ENCODE assay signal across 9 cellular contexts in the genomic region with DNA sequence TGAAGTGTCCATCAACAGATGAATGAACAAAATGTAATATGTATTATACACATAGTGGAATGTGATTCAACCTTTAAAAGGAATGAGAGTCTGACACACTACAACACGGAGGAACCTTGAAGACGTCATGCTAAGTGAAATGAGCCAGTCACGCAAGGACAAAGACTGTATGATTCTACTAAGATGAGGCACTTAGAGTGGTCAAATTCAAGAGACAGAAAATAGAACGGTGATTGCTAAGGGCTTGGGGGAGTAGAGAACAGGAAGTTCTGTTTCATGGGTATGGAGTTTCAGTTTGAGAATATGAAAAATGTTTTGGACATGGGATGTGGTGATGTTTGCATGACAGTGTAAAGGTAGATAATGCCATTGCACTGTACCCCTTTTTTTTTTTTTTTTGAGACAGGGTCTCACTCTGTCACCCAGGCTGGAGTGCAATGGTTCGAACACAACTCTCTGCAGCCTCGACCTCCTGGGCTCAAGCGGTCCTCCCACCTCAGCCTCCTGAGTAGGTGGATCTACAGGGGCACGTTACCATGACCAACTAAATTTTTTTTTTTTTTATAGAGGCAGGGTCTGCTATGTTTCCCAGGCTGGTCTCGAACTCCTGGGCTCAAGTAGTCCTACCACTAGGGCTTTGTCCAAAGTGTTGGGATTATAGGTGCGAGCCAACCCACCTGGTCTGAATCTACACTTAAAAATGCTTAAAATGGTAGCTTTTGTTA. TPM values are rescaled to one million over a fixed set of nuclear protein-coding genes. Genes with fewer than 3 reads are reported as not detected.
DNase-seq lines count a peak whose midpoint lies in the region; ATAC-seq, FAIRE-seq and TF ChIP-seq lines count a peak whose summit lies in the region.
"Had no signal": no experiment of that assay in that cellular context is flagged by ENCODE, and none has a peak within 500 bp of the region (broad histone marks: within the 10 kb centered on the region; RNA-seq: fewer than 3 reads in every experiment).

No MANE protein-coding gene starts in this region.

- no peak for DNase-seq in activated T-helper 1 cell treated with anti-CD3 and anti-CD28 coated beads, Interleukin-12 subunit alpha, Interleukin-12 subunit beta, Interleukin-2, Interleukin-4 antibody, amounts not matched to agents 30 ng/mL and 10 ng/mL and 1 ng/mL, durations not matched to agents 14 hours and 24 hours and 36 hours (ENCODE audit: low spot score)
- DNase-seq in SW480 (ENCODE audit: low spot score) (no peak), HTR-8/SVneo (ENCODE audit: insufficient read length, low spot score) (no peak), mucosa of gallbladder (ENCODE audit: low spot score) (no peak), SIG-M5 treated with dmso at 0.1 percent for 504 hours (lab: John Stamatoyannopoulos, UW; ENCODE audit: unreplicated experiment) (no peak)

- peak overlapping the region; percentile 93 for H3K27ac ChIP-seq in DOHH2 (ENCODE audit: low read depth, low read length)

- H3K36me3 ChIP-seq in DOHH2 (ENCODE audit: control insufficient read depth, low read length), result no peaks in the 10 kb centered on the region

- peak overlapping the region; percentile 77 for H3K4me3 ChIP-seq in DOHH2 (ENCODE audit: low read length)

- H3K4me1 ChIP-seq in DOHH2 (ENCODE audit: control insufficient read depth, low read length), result peaks cover 92% of the 10 kb centered on the region

- peaks cover 33% of the 10 kb centered on the region for H3F3A ChIP-seq in DOHH2 (ENCODE audit: control insufficient read depth, insufficient read depth)

- H3K27me3 ChIP-seq in DOHH2 (ENCODE audit: control insufficient read depth, low read length), result no peaks in the 10 kb centered on the region

- ATAC-seq in GM19438 (IDR thresholded peaks at IDR 0.05; ENCODE audit: low read depth, unreplicated experiment), result peak; percentile 33
- peak; percentile 58 for ATAC-seq in HG03354 (IDR thresholded peaks at IDR 0.05; ENCODE audit: poor library complexity, severe bottlenecking, unreplicated experiment)

- H3K9me3 ChIP-seq in DOHH2 (ENCODE audit: control insufficient read depth, insufficient read depth, low read length), result no peaks in the 10 kb centered on the region

- intact Hi-C loops in activated T-helper 1 cell treated with anti-CD3 and anti-CD28 coated beads, Interleukin-12 subunit alpha, Interleukin-12 subunit beta, Interleukin-2, Interleukin-4 antibody, amounts not matched to agents 30 ng/mL and 10 ng/mL and 1 ng/mL, durations not matched to agents 14 hours and 24 hours and 36 hours (cut with micrococcal nuclease), result loop anchor here (5.0 to 10.0 kb wide), 6 partner anchors 77 to 857 kb away; partner anchors contain the start of genes CFAP20, HERPUD1, MT1X and POLR2C

- H3K27ac Mint-ChIP-seq in activated T-helper 1 cell treated with anti-CD3 and anti-CD28 coated beads, Interleukin-12 subunit alpha, Interleukin-12 subunit beta, Interleukin-2, Interleukin-4 antibody, amounts not matched to agents 30 ng/mL and 10 ng/mL and 1 ng/mL, durations not matched to agents 14 hours and 24 hours and 36 hours, result peak overlapping the region; percentile 69
- H3K27ac Mint-ChIP-seq: brain had no signal

- H3K4me2 ChIP-seq in DOHH2 (ENCODE audit: low read length), result peak overlapping the region; percentile 99

- H3K4me1 Mint-ChIP-seq in activated T-helper 1 cell treated with anti-CD3 and anti-CD28 coated beads, Interleukin-12 subunit alpha, Interleukin-12 subunit beta, Interleukin-2, Interleukin-4 antibody, amounts not matched to agents 30 ng/mL and 10 ng/mL and 1 ng/mL, durations not matched to agents 14 hours and 24 hours and 36 hours (ENCODE audit: low read depth), result peaks cover 66% of the 10 kb centered on the region

- H3K9me3 Mint-ChIP-seq in activated T-helper 1 cell treated with anti-CD3 and anti-CD28 coated beads, Interleukin-12 subunit alpha, Interleukin-12 subunit beta, Interleukin-2, Interleukin-4 antibody, amounts not matched to agents 30 ng/mL and 10 ng/mL and 1 ng/mL, durations not matched to agents 14 hours and 24 hours and 36 hours, result no peaks in the 10 kb centered on the region
- H3K9me3 Mint-ChIP-seq: brain had no signal

- H3K4me3 Mint-ChIP-seq in activated T-helper 1 cell treated with anti-CD3 and anti-CD28 coated beads, Interleukin-12 subunit alpha, Interleukin-12 subunit beta, Interleukin-2, Interleukin-4 antibody, amounts not matched to agents 30 ng/mL and 10 ng/mL and 1 ng/mL, durations not matched to agents 14 hours and 24 hours and 36 hours, result peak overlapping the region; percentile 27

- no peaks in the 10 kb centered on the region; the same call in 1 of the 2 replicates for H3K79me2 ChIP-seq in DOHH2 (ENCODE audit: control insufficient read depth, low read length)

- H3K36me3 Mint-ChIP-seq in activated T-helper 1 cell treated with anti-CD3 and anti-CD28 coated beads, Interleukin-12 subunit alpha, Interleukin-12 subunit beta, Interleukin-2, Interleukin-4 antibody, amounts not matched to agents 30 ng/mL and 10 ng/mL and 1 ng/mL, durations not matched to agents 14 hours and 24 hours and 36 hours (ENCODE audit: low read depth), result no peaks in the 10 kb centered on the region
- H3K36me3 Mint-ChIP-seq: brain had no signal

- no peak for TF ChIP-seq CTCF in DOHH2 (IDR thresholded peaks at IDR 0.05; ENCODE audit: low read depth, low read length, poor library complexity, severe bottlenecking)

- no peaks in the 10 kb centered on the region for H3K9me2 ChIP-seq in DOHH2 (replicated peaks; ENCODE audit: control insufficient read depth, low read length)

- no peaks in the 10 kb centered on the region for H3K27me3 Mint-ChIP-seq in activated T-helper 1 cell treated with anti-CD3 and anti-CD28 coated beads, Interleukin-12 subunit alpha, Interleukin-12 subunit beta, Interleukin-2, Interleukin-4 antibody, amounts not matched to agents 30 ng/mL and 10 ng/mL and 1 ng/mL, durations not matched to agents 14 hours and 24 hours and 36 hours (ENCODE audit: insufficient read depth)

- FAIRE-seq in HTR-8/SVneo (lab: Jason Lieb, UNC), result no peak

- no peaks in the 10 kb centered on the region; the same call in 1 of the 2 replicates for H4K20me1 ChIP-seq in DOHH2 (ENCODE audit: control insufficient read depth, insufficient read depth, low read depth, low read length)

RNA-seq across cellular contexts. Expression of gene CCDC102A, which starts 2.9 kb away (rescaled TPM):
- total RNA-seq in activated T-helper 1 cell treated with anti-CD3 and anti-CD28 coated beads, Interleukin-12 subunit alpha, Interleukin-12 subunit beta, Interleukin-2, Interleukin-4 antibody, amounts not matched to agents 30 ng/mL and 10 ng/mL and 1 ng/mL, durations not matched to agents 14 hours and 24 hours and 36 hours, result 5.7 and 7.3 TPM in 2 replicates
- total RNA-seq in mucosa of gallbladder, result 10.2 TPM

RNA-seq across cellular contexts. Expression of gene ADGRG5, which starts 3.2 kb away (rescaled TPM):
- 5.8 and 7.4 TPM in 2 replicates for total RNA-seq in activated T-helper 1 cell treated with anti-CD3 and anti-CD28 coated beads, Interleukin-12 subunit alpha, Interleukin-12 subunit beta, Interleukin-2, Interleukin-4 antibody, amounts not matched to agents 30 ng/mL and 10 ng/mL and 1 ng/mL, durations not matched to agents 14 hours and 24 hours and 36 hours
- total RNA-seq in mucosa of gallbladder, result 3.7 TPM

RNA-seq across cellular contexts. Expression of gene DOK4, which starts 52.9 kb away (rescaled TPM):
- total RNA-seq in activated T-helper 1 cell treated with anti-CD3 and anti-CD28 coated beads, Interleukin-12 subunit alpha, Interleukin-12 subunit beta, Interleukin-2, Interleukin-4 antibody, amounts not matched to agents 30 ng/mL and 10 ng/mL and 1 ng/mL, durations not matched to agents 14 hours and 24 hours and 36 hours, result 4.4 and 4.9 TPM in 2 replicates
- total RNA-seq in mucosa of gallbladder, result 123 TPM

Comparison
In these comparisons a context has a peak if more than half of its experiments do, and no peak if none do; other contexts are left out.
1. RNA of gene DOK4, which starts 52.9 kb away (total RNA-seq): 123 TPM in mucosa of gallbladder (single experiment); 4.4 to 4.9 TPM in activated T-helper 1 cell treated with anti-CD3 and anti-CD28 coated beads, Interleukin-12 subunit alpha, Interleukin-12 subunit beta, Interleukin-2, Interleukin-4 antibody, amounts not matched to agents 30 ng/mL and 10 ng/mL and 1 ng/mL, durations not matched to agents 14 hours and 24 hours and 36 hours; every median in the first group is over 10 times any median in the second.